ENCODE assay signal across 8 cellular contexts in genomic region chr20:63216849-63217471, GRCh38. TPM values are rescaled to one million over a fixed set of nuclear protein-coding genes. Genes with fewer than 3 reads are reported as not detected.
DNase-seq lines count a peak whose midpoint lies in the region; ATAC-seq and TF ChIP-seq lines count a peak whose summit lies in the region.

No MANE protein-coding gene starts in this region.

- peak overlapping the region; percentile 95 for H2AFZ ChIP-seq in KMS-11 (ENCODE audit: low read depth)

- no peak for DNase-seq in BJ (ENCODE audit: low read depth)
- no peak for DNase-seq in NCI-H2029 (lab: John Stamatoyannopoulos, UW)
- no peak for DNase-seq in NCI-H2107 (lab: John Stamatoyannopoulos, UW)

- H3K4me1 Mint-ChIP-seq in dendritic cell treated with granulocyte-macrophage colony-stimulating factor and Interleukin-4, amounts not matched to agents 40 ng/mL and 50 ng/mL, for 4 days (ENCODE audit: low read depth) = peaks cover 39% of the 10 kb centered on the region
- H3K4me1 Mint-ChIP-seq in nephron = peaks cover 27% of the 10 kb centered on the region

- TF ChIP-seq CTCF in BJ (IDR thresholded peaks at IDR 0.05; ENCODE audit: insufficient read depth, low read depth, low read length) = no peak
- TF ChIP-seq CTCF in KMS-11 (conservative IDR thresholded peaks at IDR 0.05; ENCODE audit: low read depth, low read length) = no peak
- TF ChIP-seq CTCF in nephron (IDR thresholded peaks at IDR 0.05; ENCODE audit: unreplicated experiment in 3 of 3) = no peak

- H4K20me1 ChIP-seq in KMS-11 (ENCODE audit: insufficient read depth) = no peaks in the 10 kb centered on the region

- no peaks in the 10 kb centered on the region for H3K9me3 Mint-ChIP-seq in dendritic cell treated with granulocyte-macrophage colony-stimulating factor and Interleukin-4, amounts not matched to agents 40 ng/mL and 50 ng/mL, for 4 days
- no peaks in the 10 kb centered on the region for H3K9me3 Mint-ChIP-seq in nephron

- POLR2A ChIA-PET in BJ (lab: Charles Lee) = no interaction called here

- H3K4me2 ChIP-seq in KMS-11 = peak overlapping the region; percentile 100

- peaks cover 10% of the 10 kb centered on the region for H3K36me3 ChIP-seq in BJ (ENCODE audit: control insufficient read depth, insufficient read depth, low read length)
- H3K36me3 ChIP-seq in KMS-11 (ENCODE audit: insufficient read depth) = peaks cover 5% of the 10 kb centered on the region; the same call in 1 of the 2 replicates

- intact Hi-C loops in dendritic cell treated with granulocyte-macrophage colony-stimulating factor and Interleukin-4, amounts not matched to agents 40 ng/mL and 50 ng/mL, for 4 days (cut with micrococcal nuclease) = loop anchor here (10.0 kb wide), 1 partner anchor 1032 kb away; the partner anchor contains the start of gene MTG2

- no peak overlapping the region; the same call in 1 of the 2 replicates for H3K9ac ChIP-seq in KMS-11

- H3K27ac Mint-ChIP-seq in dendritic cell treated with granulocyte-macrophage colony-stimulating factor and Interleukin-4, amounts not matched to agents 40 ng/mL and 50 ng/mL, for 4 days = peak overlapping the region; percentile 80
- peak overlapping the region; percentile 67 to 75 (median 68) for H3K27ac Mint-ChIP-seq in nephron

- H3K27ac ChIP-seq in KMS-11 = no peak overlapping the region

- peaks cover 12% of the 10 kb centered on the region for H3K27me3 Mint-ChIP-seq in dendritic cell treated with granulocyte-macrophage colony-stimulating factor and Interleukin-4, amounts not matched to agents 40 ng/mL and 50 ng/mL, for 4 days
- peaks cover 13% of the 10 kb centered on the region for H3K27me3 Mint-ChIP-seq in nephron (ENCODE audit: low read depth)

- H3K4me3 ChIP-seq in BJ (ENCODE audit: low read depth, low read length) (peak overlapping the region; percentile 63; the same call in 1 of the 2 replicates), KMS-11 (IDR thresholded peaks at IDR 0.05; ENCODE audit: insufficient read depth, low read depth, low read length) (no peak overlapping the region)

- peak overlapping the region; percentile 73 for H3K4me3 Mint-ChIP-seq in dendritic cell treated with granulocyte-macrophage colony-stimulating factor and Interleukin-4, amounts not matched to agents 40 ng/mL and 50 ng/mL, for 4 days
- peak overlapping the region; percentile 87 to 91 (median 87) for H3K4me3 Mint-ChIP-seq in nephron

- ATAC-seq in HG02938 (IDR thresholded peaks at IDR 0.05; ENCODE audit: unreplicated experiment) (no peak), HG03097 (IDR thresholded peaks at IDR 0.05; ENCODE audit: low FRiP score, unreplicated experiment) (no peak)

- H3K4me1 ChIP-seq in KMS-11 (ENCODE audit: low read depth, poor library complexity, severe bottlenecking) = peaks cover 32% of the 10 kb centered on the region

- peaks cover 38% of the 10 kb centered on the region for H3K36me3 Mint-ChIP-seq in dendritic cell treated with granulocyte-macrophage colony-stimulating factor and Interleukin-4, amounts not matched to agents 40 ng/mL and 50 ng/mL, for 4 days (ENCODE audit: low read depth)
- peaks cover 29% of the 10 kb centered on the region for H3K36me3 Mint-ChIP-seq in nephron (ENCODE audit: low read depth)

- H3K27me3 ChIP-seq in BJ (ENCODE audit: control insufficient read depth, insufficient read depth, low read length) (peaks cover 10% of the 10 kb centered on the region), KMS-11 (ENCODE audit: insufficient read depth, low read depth) (peaks cover 30% of the 10 kb centered on the region)

- CTCF ChIA-PET in BJ (lab: Yijun Ruan, JAX) = interaction anchor here (3.8 kb wide), 1 partner anchor 14 kb away, joined by 22 read pairs; no protein-coding TSS in a partner anchor

- peaks cover 37% of the 10 kb centered on the region for H3K79me2 ChIP-seq in KMS-11 (ENCODE audit: insufficient read depth, low read depth)

RNA-seq across cellular contexts. Expression of gene YTHDF1, which starts 1.0 kb away (rescaled TPM):
- polyA plus RNA-seq in BJ (2011; rRNA removed) = 17.5 and 19.1 TPM in 2 replicates
- 16.8 and 21.4 TPM in 2 replicates for polyA minus RNA-seq in BJ (2011; rRNA and poly(A)+ RNA removed)

RNA-seq across cellular contexts. Expression of gene BIRC7, which starts 18.7 kb away (rescaled TPM):
- not detected in 2 replicates for polyA plus RNA-seq in BJ (2011; rRNA removed)
- polyA minus RNA-seq in BJ (2011; rRNA and poly(A)+ RNA removed) = not detected in 2 replicates

RNA-seq across cellular contexts. Expression of gene NKAIN4, which starts 37.3 kb away (rescaled TPM):
- polyA plus RNA-seq in BJ (2011; rRNA removed) = not detected in 2 replicates
- not detected in 2 replicates for polyA minus RNA-seq in BJ (2011; rRNA and poly(A)+ RNA removed)

RNA-seq across cellular contexts. Expression of gene ARFGAP1, which starts 55.7 kb away (rescaled TPM):
- 49.8 and 76.5 TPM in 2 replicates for polyA plus RNA-seq in BJ (2011; rRNA removed)
- 73.8 and 91.3 TPM in 2 replicates for polyA minus RNA-seq in BJ (2011; rRNA and poly(A)+ RNA removed)
